In the genomic region with DNA sequence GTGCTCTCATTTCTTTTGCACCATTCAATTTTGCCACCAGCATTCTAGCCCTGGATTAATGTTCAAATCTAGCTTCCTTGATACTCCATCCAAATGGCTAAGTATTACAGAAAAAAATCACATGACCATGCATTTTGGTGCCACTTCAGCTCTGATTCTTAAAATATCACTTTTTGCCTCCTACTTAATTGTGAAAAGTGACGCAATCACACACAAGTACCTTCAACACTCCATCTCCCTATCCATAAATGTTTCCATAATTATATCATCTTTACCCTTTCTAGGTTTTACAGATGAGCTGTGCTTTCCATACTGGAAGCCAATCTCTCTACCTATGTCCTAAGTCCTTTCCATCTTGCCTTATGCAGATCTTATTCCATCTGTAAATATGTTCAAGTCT, we compare ENCODE assay signal across 8 cellular contexts. TPM values are rescaled to one million over a fixed set of nuclear protein-coding genes. Genes with fewer than 3 reads are reported as not detected.
"Had no signal": no experiment of that assay in that cellular context is flagged by ENCODE, and none has a peak within 500 bp of the region (broad histone marks: within the 10 kb centered on the region; RNA-seq: fewer than 3 reads in every experiment).

No MANE protein-coding gene starts in this region.

- H3K4me2 ChIP-seq: GM23338 had no signal

- H3K9me3 ChIP-seq: HAP-1 had no signal

- DNase-seq: H7, HFFc6, KG1 had no signal

- H3K27ac ChIP-seq: HL-60 had no signal

- ATAC-seq: GM23338, HCT116 had no signal

- H2AFZ ChIP-seq: GM23338 had no signal

- H3K4me3 ChIP-seq: GM23338, HAP-1 had no signal

RNA-seq across cellular contexts. Expression of a gene that starts 43.2 kb away (rescaled TPM):
- total RNA-seq: GM23338, H7, HFFc6 had no signal
- polyA plus RNA-seq: GM23338, IgD-negative memory B cell had no signal
